In the genomic region with DNA sequence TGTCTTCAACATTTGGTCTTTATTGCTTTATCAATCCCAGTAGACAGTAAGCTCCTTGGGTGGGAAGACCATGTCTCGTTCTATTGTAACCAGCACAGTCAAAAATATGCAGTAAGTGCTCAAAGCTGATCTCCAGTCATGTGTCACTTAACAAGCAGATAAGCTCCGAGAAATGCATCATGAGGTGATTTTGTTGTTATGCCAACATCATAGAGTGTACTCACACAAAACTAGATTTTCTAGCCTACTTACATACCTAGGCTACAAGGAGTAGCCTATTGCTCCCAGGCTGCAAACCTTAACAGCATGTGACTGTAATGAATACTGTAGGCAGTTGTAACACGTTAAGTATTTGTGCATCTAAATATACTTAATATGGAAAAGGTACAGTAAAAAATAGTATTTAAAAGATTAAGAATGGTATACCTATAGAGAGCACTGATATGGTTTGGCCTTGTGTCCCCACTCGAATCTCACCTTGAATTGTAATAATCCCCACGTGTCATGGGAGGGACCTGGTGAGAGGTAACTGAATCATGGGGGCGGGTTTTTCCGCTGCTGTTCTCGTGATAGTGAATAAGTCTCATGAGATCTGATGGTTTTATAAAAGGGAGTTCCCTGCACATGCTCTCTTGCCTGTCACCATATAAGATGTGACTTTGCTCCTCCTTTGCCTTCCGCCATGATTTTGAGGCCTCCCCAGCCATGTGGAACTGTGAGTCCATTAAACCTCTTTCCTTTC, we compare ENCODE assay signal across 27 cellular contexts.
"Had no signal": no experiment of that assay in that cellular context is flagged by ENCODE, and none has a peak within 500 bp of the region (broad histone marks: within the 10 kb centered on the region; RNA-seq: fewer than 3 reads in every experiment).

No MANE protein-coding gene starts in this region.

- H3K36me3 ChIP-seq: neural progenitor cell, transverse colon had no signal

- H3K4me1 ChIP-seq: neural progenitor cell, testis, transverse colon had no signal

- H3K36me3 Mint-ChIP-seq: activated naive CD4-positive, alpha-beta T cell treated with anti-CD3 and anti-CD28 coated beads, Interleukin-2, amount 50 U/mL, for 24 hours; natural killer cell; neural progenitor cell had no signal

- H3K9me3 Mint-ChIP-seq: activated naive CD4-positive, alpha-beta T cell treated with anti-CD3 and anti-CD28 coated beads, Interleukin-2, amount 50 U/mL, for 24 hours; activated T-cell treated with anti-CD3 and anti-CD28 coated beads, Interleukin-2, amount 50 U/mL, for 4 hours; activated T-helper 17 cell treated with anti-CD3 and anti-CD28 coated beads, Interleukin-2, amount 50 U/mL, for 72 hours; natural killer cell; neural progenitor cell had no signal

- H3K9ac ChIP-seq: neural progenitor cell had no signal

- H3K9me3 ChIP-seq: body of pancreas, testis, transverse colon had no signal

- H3K27ac Mint-ChIP-seq: activated naive CD4-positive, alpha-beta T cell treated with anti-CD3 and anti-CD28 coated beads, Interleukin-2, amount 50 U/mL, for 24 hours; activated T-helper 17 cell treated with anti-CD3 and anti-CD28 coated beads, Interleukin-2, amount 50 U/mL, for 72 hours; natural killer cell; neural progenitor cell had no signal

- H3K27me3 ChIP-seq: body of pancreas, dorsolateral prefrontal cortex, neural progenitor cell, testis, transverse colon had no signal

- H3K4me1 Mint-ChIP-seq: activated naive CD4-positive, alpha-beta T cell treated with anti-CD3 and anti-CD28 coated beads, Interleukin-2, amount 50 U/mL, for 24 hours; activated T-helper 17 cell treated with anti-CD3 and anti-CD28 coated beads, Interleukin-2, amount 50 U/mL, for 72 hours; natural killer cell had no signal

- H3K27ac ChIP-seq: body of pancreas, coronary artery, dorsolateral prefrontal cortex, neural progenitor cell, SK-N-MC, testis, transverse colon had no signal

- H3K4me3 Mint-ChIP-seq: activated naive CD4-positive, alpha-beta T cell treated with anti-CD3 and anti-CD28 coated beads, Interleukin-2, amount 50 U/mL, for 24 hours; activated T-cell treated with anti-CD3 and anti-CD28 coated beads, Interleukin-2, amount 50 U/mL, for 4 hours; activated T-helper 17 cell treated with anti-CD3 and anti-CD28 coated beads, Interleukin-2, amount 50 U/mL, for 72 hours; natural killer cell; neural progenitor cell had no signal

- H2AFZ ChIP-seq: neural progenitor cell had no signal

- H3K4me3 ChIP-seq: body of pancreas, coronary artery, dorsolateral prefrontal cortex, lung, neural progenitor cell, SK-N-MC, smooth muscle cell, testis, transverse colon had no signal

- H3K27me3 Mint-ChIP-seq: activated naive CD4-positive, alpha-beta T cell treated with anti-CD3 and anti-CD28 coated beads, Interleukin-2, amount 50 U/mL, for 24 hours; activated T-helper 17 cell treated with anti-CD3 and anti-CD28 coated beads, Interleukin-2, amount 50 U/mL, for 72 hours had no signal

- DNase-seq: activated CD4-positive, CD25-positive, alpha-beta regulatory T cell treated with anti-CD3 and anti-CD28 coated beads, Interleukin-2, amount 50 U/mL, for 72 hours; activated gamma-delta T cell treated with Interleukin-2 at 50 U/mL for 16 hours; activated T-cell treated with anti-CD3 and anti-CD28 coated beads, Interleukin-2, amount 50 U/mL, for 4 hours; body of pancreas; dorsolateral prefrontal cortex; effector memory CD4-positive, alpha-beta T cell; erythroblast; foreskin fibroblast; head of caudate nucleus; hippocampal formation; left cardiac atrium; mesendoderm; natural killer cell; posterior cingulate gyrus; SIG-M5; stimulated activated naive CD8-positive, alpha-beta T cell treated with anti-CD3 and anti-CD28 coated beads, Interleukin-15, Interleukin-2, amounts not matched to agents 100 U/mL and 50 U/mL, for 24 hours; T-helper 2 cell; testis; transverse colon had no signal

- H3K4me2 ChIP-seq: neural progenitor cell, smooth muscle cell had no signal

- ATAC-seq: activated T-cell treated with anti-CD3 and anti-CD28 coated beads, Interleukin-2, amount 50 U/mL, for 4 hours; activated T-helper 17 cell treated with anti-CD3 and anti-CD28 coated beads, Interleukin-2, amount 50 U/mL, for 72 hours; body of pancreas; natural killer cell; stimulated activated naive CD8-positive, alpha-beta T cell treated with anti-CD3 and anti-CD28 coated beads, Interleukin-15, Interleukin-2, amounts not matched to agents 100 U/mL and 50 U/mL, for 24 hours had no signal

- FAIRE-seq: keratinocyte had no signal
